Comparison of ENCODE assay signal across 13 cellular contexts in the genomic region with DNA sequence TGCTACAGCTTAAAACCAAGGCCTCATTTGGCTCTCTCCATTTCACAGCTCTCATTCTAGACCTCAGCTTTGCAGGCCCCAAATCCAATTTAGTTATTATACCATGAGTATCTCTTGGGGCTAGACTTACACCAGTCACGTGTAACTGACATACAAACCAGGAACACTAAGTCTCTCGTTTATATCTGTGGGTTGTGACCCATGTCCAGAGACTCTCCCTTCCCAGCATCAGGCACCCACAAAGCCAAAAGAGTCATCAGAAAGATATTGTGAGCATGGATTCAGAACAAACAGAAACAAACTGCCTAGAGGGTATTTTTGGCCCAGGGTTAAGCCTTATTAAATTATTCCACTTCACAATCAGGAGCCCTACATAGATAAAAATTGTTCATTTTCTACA. TPM values are rescaled to one million over a fixed set of nuclear protein-coding genes. Genes with fewer than 3 reads are reported as not detected.
A peak's percentile ranks its signal among the peaks of the same experiment; 100 is the strongest.
DNase-seq lines count a peak whose midpoint lies in the region; ATAC-seq and TF ChIP-seq lines count a peak whose summit lies in the region.
"Had no signal": no experiment of that assay in that cellular context is flagged by ENCODE, and none has a peak within 500 bp of the region (broad histone marks: within the 10 kb centered on the region; RNA-seq: fewer than 3 reads in every experiment).

No MANE protein-coding gene starts in this region.

- H3K27ac ChIP-seq in IMR-90 (ENCODE audit: insufficient read depth, low read length): no peak overlapping the region
- H3K27ac ChIP-seq in esophagus squamous epithelium: peak overlapping the region in 3 of 4 donors; percentile 78 to 80 (median 78)
- no peak overlapping the region for H3K27ac ChIP-seq in mesenchymal stem cell (ENCODE audit: low read length, poor library complexity, severe bottlenecking)
- H3K27ac ChIP-seq in thoracic aorta: peak overlapping the region; percentile 26 to 51
- H3K27ac ChIP-seq: dorsolateral prefrontal cortex had no signal

- no peak overlapping the region for H2AK9ac ChIP-seq in IMR-90 (replicated peaks; ENCODE audit: low read depth, low read length, poor library complexity)

- dilution Hi-C loops in IMR-90 (cut with HindIII; ENCODE audit: low sequenced_read_pairs, unreplicated experiment): no loop called here

- no peak overlapping the region for H3K4me3 ChIP-seq in IMR-90 (ENCODE audit: insufficient read depth, low read depth, low read length)
- no peak overlapping the region for H3K4me3 ChIP-seq in esophagus squamous epithelium
- no peak overlapping the region for H3K4me3 ChIP-seq in mesenchymal stem cell (ENCODE audit: insufficient read depth in 1 of 2, low read depth in 1 of 2, low read length in 2 of 2)
- no peak overlapping the region for H3K4me3 ChIP-seq in thoracic aorta
- H3K4me3 ChIP-seq: dorsolateral prefrontal cortex, skin epidermis had no signal

- TF ChIP-seq POLR2A in IMR-90 (IDR thresholded peaks at IDR 0.05; ENCODE audit: low read depth, low read length): no peak
- no peak for TF ChIP-seq POLR2A in esophagus squamous epithelium (IDR thresholded peaks at IDR 0.05)

- no peak overlapping the region; the same call in 1 of the 2 replicates for H3K18ac ChIP-seq in IMR-90 (ENCODE audit: low read depth, low read length)
- no peak overlapping the region for H3K18ac ChIP-seq in mesenchymal stem cell (ENCODE audit: low read depth in 1 of 2, low read length in 2 of 2)

- H3K9ac ChIP-seq in IMR-90 (ENCODE audit: low read depth, low read length) (no peak overlapping the region), mesenchymal stem cell (ENCODE audit: low read length) (peak overlapping the region; percentile 82)

- intact Hi-C loops in IMR-90 (cut with micrococcal nuclease) (no loop called here), esophagus squamous epithelium (cut with DNase I) (no loop called here)

- H2BK5ac ChIP-seq in IMR-90 (ENCODE audit: low read depth, low read length, poor library complexity, severe bottlenecking) (peak overlapping the region; percentile 84), mesenchymal stem cell (ENCODE audit: low read depth, low read length, poor library complexity, severe bottlenecking) (no peak overlapping the region)

- 0 out of 2 replicates have a peak, but pooled peaks cover 5% of the 10 kb centered on the region for H3K9me1 ChIP-seq in IMR-90 (ENCODE audit: insufficient read depth, low read length)

- no TSS peak for BruUV-seq in IMR-90 (replicated peaks; lab: Mats Ljungman, UMichigan)

- H3K36me3 ChIP-seq in IMR-90 (ENCODE audit: control insufficient read depth, insufficient read depth, low read length) (no peaks in the 10 kb centered on the region; the same call in 1 of the 2 replicates), esophagus squamous epithelium (peaks cover 0 to 25% (median 0%) of the 10 kb centered on the region in 3 donors), mesenchymal stem cell (ENCODE audit: control insufficient read depth in 1 of 2, insufficient read depth in 2 of 2, low read depth in 1 of 2, low read length in 2 of 2) (peaks cover 0 to 16% of the 10 kb centered on the region in 2 experiments), thoracic aorta (no peaks in the 10 kb centered on the region)

- H3K79me1 ChIP-seq in IMR-90 (ENCODE audit: low read depth in 1 of 2, low read length in 2 of 2): peaks cover 0 to 12% of the 10 kb centered on the region in 2 experiments; a peak in 2 of 4 replicates
- peaks cover 4% of the 10 kb centered on the region for H3K79me1 ChIP-seq in mesenchymal stem cell (replicated peaks; ENCODE audit: low read length, poor library complexity, severe bottlenecking)

- in situ Hi-C loops in IMR-90 (cut with MboI; ENCODE audit: low sequenced_read_pairs): no loop called here

- peak; percentile 38 for ATAC-seq in IMR-90 (ENCODE audit: low read depth)
- no peak for ATAC-seq in thoracic aorta (ENCODE audit: insufficient number of reproducible peaks, low FRiP score, low read depth)
- no peak for ATAC-seq in HG03432 (IDR thresholded peaks at IDR 0.05; ENCODE audit: unreplicated experiment)

- H2BK12ac ChIP-seq in mesenchymal stem cell (ENCODE audit: low read length in 2 of 2): no peak overlapping the region

- no peak overlapping the region for H3K56ac ChIP-seq in IMR-90 (ENCODE audit: extremely low read depth, insufficient read depth, low read length)

- no peak overlapping the region for H4K91ac ChIP-seq in IMR-90 (ENCODE audit: insufficient read depth, low read depth, low read length)
- H4K91ac ChIP-seq in mesenchymal stem cell (ENCODE audit: low read length): no peak overlapping the region

- H3K9me3 ChIP-seq in IMR-90 (ENCODE audit: control insufficient read depth, insufficient read depth, low read length): no peaks in the 10 kb centered on the region
- H3K9me3 ChIP-seq in esophagus squamous epithelium: no peaks in the 10 kb centered on the region
- H3K9me3 ChIP-seq in mesenchymal stem cell (ENCODE audit: control insufficient read depth, low read length): no peaks in the 10 kb centered on the region
- H3K9me3 ChIP-seq in thoracic aorta: no peaks in the 10 kb centered on the region

- DNase-seq in IMR-90 (peak; percentile 87), esophagus squamous epithelium (lab: John Stamatoyannopoulos, UW) (no peak), mesenchymal stem cell (peak; percentile 73), thoracic aorta (ENCODE audit: low spot score) (no peak), NCI-H2029 treated with DMSO at 0.1 percent for 48 hours (lab: John Stamatoyannopoulos, UW) (no peak), SIG-M5 (lab: John Stamatoyannopoulos, UW) (no peak), NCI-H2081 treated with DMSO at 0.1 percent for 48 hours (lab: John Stamatoyannopoulos, UW) (no peak)
- DNase-seq: activated naive CD8-positive, alpha-beta T cell treated with anti-CD3 and anti-CD28 coated beads for 36 hours; CD4-positive, alpha-beta memory T cell; dorsolateral prefrontal cortex; mesendoderm had no signal

- peak overlapping the region; percentile 79; the same call in 1 of the 2 replicates for H2BK20ac ChIP-seq in IMR-90 (ENCODE audit: low read depth, low read length)

- H4K20me1 ChIP-seq in IMR-90 (ENCODE audit: insufficient read depth, low read length): peaks cover 22% of the 10 kb centered on the region

- TF ChIP-seq CTCF in IMR-90 (conservative IDR thresholded peaks at IDR 0.05; ENCODE audit: low read depth, low read length) (no peak), esophagus squamous epithelium (IDR thresholded peaks at IDR 0.05) (no peak), thoracic aorta (IDR thresholded peaks at IDR 0.05) (no peak)

- H3K4me2 ChIP-seq in IMR-90 (ENCODE audit: low read depth, low read length) (0 out of 2 replicates have a peak overlapping the region, but pooled peaks have one; percentile 28), mesenchymal stem cell (ENCODE audit: low read length, poor library complexity, severe bottlenecking) (no peak overlapping the region)

- H2AK5ac ChIP-seq in IMR-90 (ENCODE audit: low read depth, low read length) (no peak overlapping the region), mesenchymal stem cell (ENCODE audit: low read length, severe bottlenecking) (no peak overlapping the region)

- H3K4ac ChIP-seq in IMR-90 (ENCODE audit: low read depth, low read length) (peak overlapping the region; percentile 41; the same call in 1 of the 2 replicates), mesenchymal stem cell (ENCODE audit: low read depth in 1 of 2, low read length in 2 of 2) (no peak overlapping the region)

- TF ChIP-seq RAD21 in IMR-90 (IDR thresholded peaks at IDR 0.05; ENCODE audit: low read length): no peak

- H2AFZ ChIP-seq in IMR-90 (replicated peaks; ENCODE audit: low read length, poor library complexity) (no peak overlapping the region), mesenchymal stem cell (ENCODE audit: low read depth, low read length) (no peak overlapping the region)

- H3K27me3 ChIP-seq in IMR-90 (ENCODE audit: control insufficient read depth, insufficient read depth, low read length): no peaks in the 10 kb centered on the region
- H3K27me3 ChIP-seq in esophagus squamous epithelium: no peaks in the 10 kb centered on the region
- no peaks in the 10 kb centered on the region for H3K27me3 ChIP-seq in mesenchymal stem cell (ENCODE audit: control insufficient read depth in 1 of 2, insufficient read depth in 1 of 2, low read length in 2 of 2)
- no peaks in the 10 kb centered on the region for H3K27me3 ChIP-seq in thoracic aorta (replicated peaks; ENCODE audit: insufficient read depth)
- H3K27me3 ChIP-seq: dorsolateral prefrontal cortex had no signal

- H4K5ac ChIP-seq in IMR-90 (ENCODE audit: low read depth, low read length): no peak overlapping the region

- H4K8ac ChIP-seq in IMR-90 (ENCODE audit: low read depth in 2 of 2, low read length in 2 of 2) (peak overlapping the region in 1 of 2 experiments; percentile 46; a peak in 2 of 4 replicates), mesenchymal stem cell (ENCODE audit: low read length) (no peak overlapping the region)

- H3K4me1 ChIP-seq in IMR-90 (ENCODE audit: control insufficient read depth, insufficient read depth, low read length) (peaks cover 15% of the 10 kb centered on the region), esophagus squamous epithelium (peaks cover 0 to 68% (median 21%) of the 10 kb centered on the region in 3 donors), mesenchymal stem cell (ENCODE audit: control insufficient read depth, insufficient read depth, low read depth, low read length) (peaks cover 3% of the 10 kb centered on the region), thoracic aorta (ENCODE audit: control insufficient read depth in 1 of 2, low read depth in 2 of 2) (peaks cover 0 to 36% of the 10 kb centered on the region in 2 donors)

- CTCF ChIA-PET in IMR-90 (lab: Yijun Ruan, JAX): interaction anchor here (0.8 kb wide), 1 partner anchor 61 kb away, joined by 4 read pairs; no protein-coding TSS in a partner anchor

- H2BK15ac ChIP-seq in IMR-90 (ENCODE audit: low read depth, low read length) (no peak overlapping the region), mesenchymal stem cell (ENCODE audit: low read depth, poor library complexity, severe bottlenecking) (no peak overlapping the region)

- 0 out of 2 replicates have a peak overlapping the region, but pooled peaks have one; percentile 23 for H2BK120ac ChIP-seq in IMR-90 (ENCODE audit: low read depth, low read length)
- H2BK120ac ChIP-seq in mesenchymal stem cell (ENCODE audit: low read depth, low read length): no peak overlapping the region

- H3K14ac ChIP-seq in IMR-90 (replicated peaks; ENCODE audit: low read depth, low read length): no peak overlapping the region
- no peak overlapping the region for H3K14ac ChIP-seq in mesenchymal stem cell (ENCODE audit: low read length in 2 of 2)

- POLR2A ChIA-PET in IMR-90 (lab: Charles Lee; ENCODE audit: unreplicated experiment): no interaction called here

- no CpG with 5 or more reads among the region's 2 CpGs for WGBS in IMR-90 (ENCODE audit: extremely low coverage in 2 of 2, insufficient read length in 1 of 2), 2 experiments
- WGBS in esophagus squamous epithelium, 2 donors: 76 to 100% methylated on average over 1 to 2 of the region's 2 CpGs
- 75% methylated on average over 2 of the region's 2 CpGs for WGBS in mesenchymal stem cell

- H3K23ac ChIP-seq in IMR-90 (ENCODE audit: low read depth, low read length) (no peak overlapping the region; the same call in 1 of the 2 replicates), mesenchymal stem cell (ENCODE audit: low read length in 2 of 2) (no peak overlapping the region)

RNA-seq across cellular contexts. Expression of a gene that starts 5.6 kb away (rescaled TPM):
- total RNA-seq in IMR-90 (2012; rRNA removed): 0.18 and 0.28 TPM in 2 replicates
- 0.19 TPM in 2 replicates for polyA plus RNA-seq in IMR-90 (2012; rRNA removed)
- 0.10 TPM in 1 of 2 replicates, not detected in the other for polyA plus RNA-seq in IMR-90 (2012; cell fraction: cytosol; rRNA removed)
- 0.17 and 0.45 TPM in 2 replicates for polyA plus RNA-seq in IMR-90 (2012; cell fraction: nucleus; rRNA removed; ENCODE audit: low replicate concordance)
- 1 to 10 TPM in 1 of 4 donors, under 1 TPM in 1, not detected in 2; 0.62 to 1.3 TPM for total RNA-seq in esophagus squamous epithelium
- polyA plus RNA-seq in mesenchymal stem cell (2013, experiment 1 of 2): 0.73 TPM
- polyA plus RNA-seq in mesenchymal stem cell (2013, experiment 2 of 2): 0.51 TPM
- total RNA-seq in thoracic aorta: 1 to 10 TPM; 1.5 to 3.1 TPM

RNA-seq across cellular contexts. Expression of a gene that starts 25.6 kb away (rescaled TPM):
- 86.6 and 201 TPM in 2 replicates for total RNA-seq in IMR-90 (2012; rRNA removed)
- polyA plus RNA-seq in IMR-90 (2012; rRNA removed): 106 and 137 TPM in 2 replicates
- 13.1 and 33.8 TPM in 2 replicates for polyA plus RNA-seq in IMR-90 (2012; cell fraction: cytosol; rRNA removed)
- 2.0 and 26.0 TPM in 2 replicates for polyA plus RNA-seq in IMR-90 (2012; cell fraction: nucleus; rRNA removed; ENCODE audit: low replicate concordance)
- 100 to 1,000 TPM in 3 of 4 donors, 10 to 100 TPM in 1; 52.3 to 239 (median 212) TPM for total RNA-seq in esophagus squamous epithelium
- polyA plus RNA-seq in mesenchymal stem cell (2013, experiment 1 of 2): 127 TPM
- 138 TPM for polyA plus RNA-seq in mesenchymal stem cell (2013, experiment 2 of 2)
- total RNA-seq in thoracic aorta: 100 to 1,000 TPM; 163 to 169 TPM

RNA-seq across cellular contexts. Expression of a gene that starts 30.6 kb away (rescaled TPM):
- not detected in 2 replicates for total RNA-seq in IMR-90 (2012; rRNA removed)
- polyA plus RNA-seq in IMR-90 (2012; rRNA removed): 0.07 and 0.10 TPM in 2 replicates
- polyA plus RNA-seq in IMR-90 (2012; cell fraction: cytosol; rRNA removed): 0.08 and 0.11 TPM in 2 replicates
- polyA plus RNA-seq in IMR-90 (2012; cell fraction: nucleus; rRNA removed; ENCODE audit: low replicate concordance): 0.14 TPM in 2 replicates
- total RNA-seq in esophagus squamous epithelium: 1 to 10 TPM; 2.7 to 6.5 (median 3.1) TPM
- polyA plus RNA-seq in mesenchymal stem cell (2013, experiment 1 of 2): 0.03 TPM
- polyA plus RNA-seq in mesenchymal stem cell (2013, experiment 2 of 2): 0.04 TPM
- 10 to 100 TPM; 10.0 to 11.9 TPM for total RNA-seq in thoracic aorta
- polyA plus RNA-seq: CD4-positive, alpha-beta memory T cell had no signal

Comparison
In these comparisons a context has a peak if more than half of its experiments do, and no peak if none do; other contexts are left out.
1. DNase-seq: peak in IMR-90 (single experiment) and mesenchymal stem cell (single experiment); none in esophagus squamous epithelium (single experiment), thoracic aorta (single experiment), NCI-H2029 treated with DMSO at 0.1 percent for 48 hours (single experiment), SIG-M5 (single experiment) and NCI-H2081 treated with DMSO at 0.1 percent for 48 hours (single experiment).
2. H3K27ac ChIP-seq: peak in esophagus squamous epithelium (3 of 4) and thoracic aorta (2 of 2); none in IMR-90 (single experiment) and mesenchymal stem cell (single experiment).